Comparison of ENCODE assay signal across 1 cellular context in genomic region chr12:52389313-52390207, GRCh38.
TF ChIP-seq lines count a peak whose summit lies in the region.

No MANE protein-coding gene starts in this region.

TF ChIP-seq in HEK293, 187 proteins besides CTCF, POLR2A, EP300 and RAD21 (continued from another document):
- TF ChIP-seq PRDM2 (tag by site-specific recombination; IDR thresholded peaks at IDR 0.05; ENCODE audit: borderline replicate concordance): no peak
- peak; percentile 62 for TF ChIP-seq ZFHX2 (tag by site-specific recombination; conservative IDR thresholded peaks at IDR 0.05)
- TF ChIP-seq ATF2 (tag by site-specific recombination; IDR thresholded peaks at IDR 0.05; ENCODE audit: low read depth): no peak
